8 cellular contexts compared by ENCODE assay signal in genomic region chr9:137129089-137129455, GRCh38. TPM values are rescaled to one million over a fixed set of nuclear protein-coding genes. Genes with fewer than 3 reads are reported as not detected.
A peak's percentile ranks its signal among the peaks of the same experiment; 100 is the strongest.
DNase-seq lines count a peak whose midpoint lies in the region; ATAC-seq and TF ChIP-seq lines count a peak whose summit lies in the region.

No MANE protein-coding gene starts in this region.

- peaks cover 17% of the 10 kb centered on the region for H3K79me2 ChIP-seq in fibroblast of lung (ENCODE audit: control insufficient read depth, insufficient read depth, low read length)

- H3K27me3 ChIP-seq in H7 (ENCODE audit: control insufficient read depth, insufficient read depth, low read length) (peaks cover 8% of the 10 kb centered on the region), fibroblast of lung (ENCODE audit: control insufficient read depth, insufficient read depth, low read length) (no peaks in the 10 kb centered on the region)

- DNase-seq in COLO668 (lab: John Stamatoyannopoulos, UW; ENCODE audit: unreplicated experiment) (peak; percentile 28), H7 (peak; percentile 72), SK-N-MC (ENCODE audit: low read depth, low spot score) (no peak), fibroblast of lung (ENCODE audit: low read depth in 2 of 2) (peak; percentile 31 to 32), omental fat pad (ENCODE audit: low spot score) (no peak), NCI-H1694 (lab: John Stamatoyannopoulos, UW) (no peak), SIG-M5 (lab: John Stamatoyannopoulos, UW) (no peak), glomerular visceral epithelial cell (ENCODE audit: extremely low spot score) (no peak)

- ATAC-seq in omental fat pad (ENCODE audit: low FRiP score), result peak; percentile 33

- no peaks in the 10 kb centered on the region for H4K20me1 ChIP-seq in fibroblast of lung (ENCODE audit: control insufficient read depth, extremely low read depth, insufficient read depth, low read length)

- H3K36me3 ChIP-seq in H7 (replicated peaks; ENCODE audit: control insufficient read depth, insufficient read depth, low read length) (no peaks in the 10 kb centered on the region), SK-N-MC (ENCODE audit: insufficient read depth, low read length) (no peaks in the 10 kb centered on the region), fibroblast of lung (ENCODE audit: control insufficient read depth, insufficient read depth, low read length) (no peaks in the 10 kb centered on the region)

- peak overlapping the region; percentile 75; the same call in 1 of the 2 replicates for H3K27ac ChIP-seq in SK-N-MC
- peak overlapping the region; percentile 74 for H3K27ac ChIP-seq in fibroblast of lung (ENCODE audit: insufficient read depth, low read length)

- H3K9me3 ChIP-seq in SK-N-MC (ENCODE audit: low read depth, low read length) (no peaks in the 10 kb centered on the region), fibroblast of lung (ENCODE audit: control insufficient read depth, insufficient read depth, low read depth, low read length) (no peaks in the 10 kb centered on the region)

- H3K4me1 ChIP-seq in fibroblast of lung (ENCODE audit: control insufficient read depth, extremely low read depth, insufficient read depth, low read length), result peaks cover 3% of the 10 kb centered on the region

- H3K4me2 ChIP-seq in fibroblast of lung (ENCODE audit: extremely low read depth, insufficient read depth, low read length), result peak overlapping the region; percentile 96

- TF ChIP-seq CTCF in fibroblast of lung (conservative IDR thresholded peaks at IDR 0.05 in 1 of 2, IDR thresholded peaks at IDR 0.05 in 1 of 2; ENCODE audit: low read depth in 1 of 2, low read length in 2 of 2) (no peak), omental fat pad (IDR thresholded peaks at IDR 0.05) (no peak)

- H3K9ac ChIP-seq in SK-N-MC (ENCODE audit: insufficient read length) (peak overlapping the region; percentile 93), fibroblast of lung (ENCODE audit: insufficient read depth, low read length) (peak overlapping the region; percentile 64)

- peak overlapping the region; percentile 81 for H3K4me3 ChIP-seq in H7 (ENCODE audit: insufficient read depth, low read depth, low read length)
- H3K4me3 ChIP-seq in SK-N-MC, result peak overlapping the region; percentile 80
- peak overlapping the region; percentile 71 to 88 (median 82) for H3K4me3 ChIP-seq in fibroblast of lung (replicated peaks in 1 of 4; ENCODE audit: control extremely low read depth in 1 of 4, insufficient read depth in 1 of 4, low read depth in 3 of 4, low read length in 4 of 4)

- H2AFZ ChIP-seq in fibroblast of lung (ENCODE audit: low read length), result no peak overlapping the region

RNA-seq across cellular contexts. Expression of gene GRIN1, which starts 9.9 kb away (rescaled TPM):
- 0.33 and 0.52 TPM in 2 replicates for total RNA-seq in H7 (2014; rRNA removed; shearing (Covaris generic))
- total RNA-seq in fibroblast of lung (under 0.01 TPM in 1 of 2 replicates, not detected in the other), omental fat pad (not detected)
- 0.06 and 0.08 TPM in 2 replicates for polyA plus RNA-seq in fibroblast of lung
- 0.06 and 0.17 TPM in 2 replicates for polyA plus RNA-seq in fibroblast of lung (2012)
- polyA minus RNA-seq in fibroblast of lung (ENCODE audit: low replicate concordance), result 1.6 TPM in 1 of 2 replicates, not detected in the other

RNA-seq across cellular contexts. Expression of gene DPP7, which starts 14.5 kb away (rescaled TPM):
- 15.8 and 18.2 TPM in 2 replicates for total RNA-seq in H7 (2014; rRNA removed; shearing (Covaris generic))
- 93.0 and 126 TPM in 2 replicates for total RNA-seq in fibroblast of lung
- 28.6 and 44.3 TPM in 2 replicates for polyA plus RNA-seq in fibroblast of lung
- polyA plus RNA-seq in fibroblast of lung (2012), result 73.2 and 106 TPM in 2 replicates
- 114 and 188 TPM in 2 replicates for polyA minus RNA-seq in fibroblast of lung (ENCODE audit: low replicate concordance)
- total RNA-seq in omental fat pad, result 100 to 1,000 TPM in 3 of 4 donors, 10 to 100 TPM in 1; 91.8 to 132 (median 119) TPM

RNA-seq across cellular contexts. Expression of gene LRRC26, which starts 40.8 kb away (rescaled TPM):
- total RNA-seq in H7 (2014; rRNA removed; shearing (Covaris generic)), result 0.59 and 0.67 TPM in 2 replicates
- not detected in 2 replicates for total RNA-seq in fibroblast of lung
- polyA plus RNA-seq in fibroblast of lung, result not detected in 2 replicates
- polyA plus RNA-seq in fibroblast of lung (2012), result not detected in 2 replicates
- not detected in 2 replicates for polyA minus RNA-seq in fibroblast of lung (ENCODE audit: low replicate concordance)
- not detected for total RNA-seq in omental fat pad

RNA-seq across cellular contexts. Expression of gene MAN1B1, which starts 42.3 kb away (rescaled TPM):
- 70.5 and 70.9 TPM in 2 replicates for total RNA-seq in H7 (2014; rRNA removed; shearing (Covaris generic))
- 63.2 and 96.6 TPM in 2 replicates for total RNA-seq in fibroblast of lung
- polyA plus RNA-seq in fibroblast of lung, result 43.0 and 45.5 TPM in 2 replicates
- polyA plus RNA-seq in fibroblast of lung (2012), result 56.4 and 57.7 TPM in 2 replicates
- polyA minus RNA-seq in fibroblast of lung (ENCODE audit: low replicate concordance), result 52.3 and 62.5 TPM in 2 replicates
- 10 to 100 TPM; 30.2 to 39.9 (median 33.9) TPM for total RNA-seq in omental fat pad

RNA-seq across cellular contexts. Expression of gene TMEM210, which starts 42.8 kb away (rescaled TPM):
- total RNA-seq in H7 (2014; rRNA removed; shearing (Covaris generic)), result not detected in 2 replicates
- total RNA-seq in fibroblast of lung (not detected in 2 replicates), omental fat pad (not detected)
- not detected in 2 replicates for polyA plus RNA-seq in fibroblast of lung
- polyA plus RNA-seq in fibroblast of lung (2012), result not detected in 2 replicates
- polyA minus RNA-seq in fibroblast of lung (ENCODE audit: low replicate concordance), result not detected in 2 replicates

Comparison
In these comparisons a context has a peak if more than half of its experiments do, and no peak if none do; other contexts are left out.
1. DNase-seq: peak in COLO668 (single experiment), H7 (single experiment) and fibroblast of lung (2 of 2); none in SK-N-MC (single experiment), omental fat pad (single experiment), NCI-H1694 (single experiment), SIG-M5 (single experiment) and glomerular visceral epithelial cell (single experiment).
2. Peak in every context shown above with its lines, with median percentiles within 50 percentile points of each other: H3K4me3 ChIP-seq.